ENCODE assay signal across 1 cellular context in genomic region chr17:72425796-72426173, GRCh38.
TF ChIP-seq lines count a peak whose summit lies in the region.

No MANE protein-coding gene starts in this region.

TF ChIP-seq in A549, 52 proteins besides CTCF, POLR2A, EP300 and RAD21 (continued from another document):
- TF ChIP-seq, protein P1, sequence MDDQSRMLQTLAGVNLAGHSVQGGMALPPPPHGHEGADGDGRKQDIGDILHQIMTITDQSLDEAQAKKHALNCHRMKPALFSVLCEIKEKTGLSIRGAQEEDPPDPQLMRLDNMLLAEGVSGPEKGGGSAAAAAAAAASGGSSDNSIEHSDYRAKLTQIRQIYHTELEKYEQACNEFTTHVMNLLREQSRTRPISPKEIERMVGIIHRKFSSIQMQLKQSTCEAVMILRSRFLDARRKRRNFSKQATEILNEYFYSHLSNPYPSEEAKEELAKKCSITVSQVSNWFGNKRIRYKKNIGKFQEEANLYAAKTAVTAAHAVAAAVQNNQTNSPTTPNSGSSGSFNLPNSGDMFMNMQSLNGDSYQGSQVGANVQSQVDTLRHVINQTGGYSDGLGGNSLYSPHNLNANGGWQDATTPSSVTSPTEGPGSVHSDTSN (IDR thresholded peaks at IDR 0.05): no peak
- TF ChIP-seq ZFP36 (IDR thresholded peaks at IDR 0.05; ENCODE audit: borderline replicate concordance, partially characterized antibody) (no peak), NPAS2 (CRISPR knock-in tag; IDR thresholded peaks at IDR 0.05; ENCODE audit: borderline replicate concordance) (no peak), TP53 (CRISPR knock-in tag; IDR thresholded peaks at IDR 0.05) (no peak), E2F6 (IDR thresholded peaks at IDR 0.05; ENCODE audit: borderline replicate concordance, low read depth) (no peak), RNF2 (IDR thresholded peaks at IDR 0.05; ENCODE audit: borderline replicate concordance, low read depth) (no peak), MAX (IDR thresholded peaks at IDR 0.05) (no peak)
TF ChIP-seq in A549: peak in this region for 0.
